In the genomic region with DNA sequence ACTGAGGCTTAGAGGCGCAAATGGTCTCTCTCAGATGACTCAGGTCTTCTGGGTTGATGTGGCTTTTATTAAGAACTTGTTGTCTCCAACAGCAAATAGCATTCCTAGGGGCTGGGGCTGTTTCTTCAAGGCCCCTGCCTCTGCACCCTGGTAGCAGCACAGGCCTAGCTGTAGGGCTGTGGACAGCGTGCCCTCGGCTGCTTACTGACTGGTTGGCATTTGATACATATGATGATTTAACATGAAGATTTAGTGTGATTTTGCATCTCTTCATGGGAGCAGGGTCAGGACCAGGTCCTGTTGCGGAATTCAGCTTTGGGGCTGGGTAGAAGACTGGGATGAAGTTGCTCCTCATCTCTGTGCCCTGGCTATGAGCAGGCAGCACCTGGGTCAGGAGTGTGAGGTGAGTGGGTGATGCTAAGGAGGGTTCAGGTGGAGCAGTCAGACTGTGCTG, we compare ENCODE assay signal across 8 cellular contexts. TPM values are rescaled to one million over a fixed set of nuclear protein-coding genes. Genes with fewer than 3 reads are reported as not detected.
DNase-seq lines count a peak whose midpoint lies in the region; ATAC-seq, FAIRE-seq and TF ChIP-seq lines count a peak whose summit lies in the region.

No MANE protein-coding gene starts in this region.

- FAIRE-seq in endothelial cell of umbilical vein (lab: Jason Lieb, UNC): no peak

- BruUV-seq in endothelial cell of umbilical vein (replicated peaks; lab: Mats Ljungman, UMichigan): no TSS peak

- peak; percentile 24 to 39 for ATAC-seq in activated CD4-positive, CD25-positive, alpha-beta regulatory T cell treated with anti-CD3 and anti-CD28 coated beads, Interleukin-2, amount 50 U/mL, for 24 hours
- no peak for ATAC-seq in HG03565 (IDR thresholded peaks at IDR 0.05; ENCODE audit: unreplicated experiment)
- no peak for ATAC-seq in GM18873 (IDR thresholded peaks at IDR 0.05; ENCODE audit: low FRiP score, unreplicated experiment)

- dilution Hi-C loops in endothelial cell of umbilical vein (cut with MboI; ENCODE audit: extremely low pct_ligation_motif_present, low sequenced_read_pairs): no loop called here

- H3K9me1 ChIP-seq in endothelial cell of umbilical vein (replicated peaks; ENCODE audit: control insufficient read depth, extremely low read depth, insufficient read depth, low read length): no peaks in the 10 kb centered on the region

- peaks cover 62% of the 10 kb centered on the region for H3K4me1 ChIP-seq in SJSA1 (replicated peaks)
- peaks cover 36% of the 10 kb centered on the region for H3K4me1 ChIP-seq in endothelial cell of umbilical vein (ENCODE audit: control insufficient read depth, extremely low read depth, insufficient read depth, low read length)

- no peaks in the 10 kb centered on the region for H4K20me1 ChIP-seq in endothelial cell of umbilical vein (replicated peaks; ENCODE audit: control insufficient read depth, extremely low read depth, insufficient read depth, low read length)

- H3K9ac ChIP-seq in endothelial cell of umbilical vein (replicated peaks; ENCODE audit: extremely low read depth, insufficient read depth, low read length): peak overlapping the region; percentile 88

- H3K4me2 ChIP-seq in endothelial cell of umbilical vein (ENCODE audit: insufficient read depth, low read length): peak overlapping the region; percentile 70

- no peaks in the 10 kb centered on the region for H3K36me3 ChIP-seq in SJSA1
- no peaks in the 10 kb centered on the region for H3K36me3 ChIP-seq in endothelial cell of umbilical vein (ENCODE audit: control insufficient read depth in 2 of 2, extremely low read depth in 1 of 2, insufficient read depth in 2 of 2, low read length in 2 of 2)

- DNase-seq in activated CD4-positive, CD25-positive, alpha-beta regulatory T cell treated with anti-CD3 and anti-CD28 coated beads, Interleukin-2, amount 50 U/mL, for 72 hours: no peak
- DNase-seq in SJSA1 (ENCODE audit: low read depth in 1 of 2, low spot score in 2 of 2) (no peak), endothelial cell of umbilical vein (ENCODE audit: low read depth, low spot score) (no peak), NCI-H1417 (lab: John Stamatoyannopoulos, UW) (no peak)

- H3K9me3 ChIP-seq in SJSA1 (replicated peaks): no peaks in the 10 kb centered on the region
- H3K9me3 ChIP-seq in endothelial cell of umbilical vein (replicated peaks; ENCODE audit: control insufficient read depth, insufficient read depth, low read length): no peaks in the 10 kb centered on the region

- no peak for TF ChIP-seq CTCF in endothelial cell of umbilical vein (IDR thresholded peaks at IDR 0.05; ENCODE audit: extremely low read depth in 1 of 2, insufficient read depth in 1 of 2, low read depth in 1 of 2, low read length in 2 of 2)

- no peak overlapping the region for H2AFZ ChIP-seq in endothelial cell of umbilical vein (ENCODE audit: low read depth, low read length)

- CTCF ChIA-PET in endothelial cell of umbilical vein (lab: Charles Lee): interaction anchor here (0.9 to 2.5 kb wide), 13 partner anchors 9 to 90 kb away, joined by 3 to 14 read pairs (median 4); a partner anchor contains a TSS

- H3K27me3 ChIP-seq in SJSA1 (replicated peaks): no peaks in the 10 kb centered on the region
- no peaks in the 10 kb centered on the region for H3K27me3 ChIP-seq in endothelial cell of umbilical vein (ENCODE audit: control insufficient read depth in 2 of 2, insufficient read depth in 2 of 2, low read length in 2 of 2)

- H3K79me2 ChIP-seq in endothelial cell of umbilical vein (ENCODE audit: control insufficient read depth, insufficient read depth, low read length): no peaks in the 10 kb centered on the region

- POLR2A ChIA-PET in endothelial cell of umbilical vein (lab: Charles Lee): interaction anchor here (0.6 to 2.1 kb wide), 5 partner anchors 9 to 55 kb away, joined by 3 to 11 read pairs (median 5); a partner anchor contains a TSS

- intact Hi-C loops in endothelial cell of umbilical vein (cut with micrococcal nuclease): loop anchor here (1.0 kb wide), 5 partner anchors 9 to 46 kb away; no protein-coding TSS in a partner anchor

- no peak overlapping the region for H3K4me3 ChIP-seq in SJSA1
- no peak overlapping the region for H3K4me3 ChIP-seq in endothelial cell of umbilical vein (replicated peaks in 1 of 3; ENCODE audit: insufficient read depth in 1 of 3, low read depth in 1 of 3, low read length in 3 of 3)
- no peak overlapping the region for H3K4me3 ChIP-seq in skin epidermis

- H3K27ac ChIP-seq in SJSA1: peak overlapping the region; percentile 94
- H3K27ac ChIP-seq in endothelial cell of umbilical vein (ENCODE audit: insufficient read depth, low read depth, low read length): peak overlapping the region; percentile 96
- H3K27ac ChIP-seq in skin epidermis: peak overlapping the region in 17 of 21 experiments; percentile 5 to 88 (median 72)

- no peak for TF ChIP-seq POLR2A in endothelial cell of umbilical vein (IDR thresholded peaks at IDR 0.05; ENCODE audit: low read depth, low read length)

TF ChIP-seq in endothelial cell of umbilical vein, 7 proteins besides CTCF, POLR2A, EP300 and RAD21:
- TF ChIP-seq, protein P1, sequence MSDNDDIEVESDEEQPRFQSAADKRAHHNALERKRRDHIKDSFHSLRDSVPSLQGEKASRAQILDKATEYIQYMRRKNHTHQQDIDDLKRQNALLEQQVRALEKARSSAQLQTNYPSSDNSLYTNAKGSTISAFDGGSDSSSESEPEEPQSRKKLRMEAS (IDR thresholded peaks at IDR 0.05; ENCODE audit: insufficient read depth, insufficient read length): no peak
- TF ChIP-seq POLR2AphosphoS5 (IDR thresholded peaks at IDR 0.05; ENCODE audit: insufficient read depth, low read depth, low read length) (no peak), MYC (IDR thresholded peaks at IDR 0.05; ENCODE audit: low read depth, low read length) (no peak), FOS (IDR thresholded peaks at IDR 0.05; ENCODE audit: borderline replicate concordance, insufficient read depth, low read length) (no peak), GATA2 (IDR thresholded peaks at IDR 0.05; ENCODE audit: insufficient read depth, insufficient read length, low read depth, low read length) (no peak), EZH2 (IDR thresholded peaks at IDR 0.05; ENCODE audit: borderline replicate concordance, low read depth, low read length, severe bottlenecking) (no peak), JUN (IDR thresholded peaks at IDR 0.05; ENCODE audit: borderline replicate concordance, insufficient read depth, insufficient read length, low read depth) (no peak)

RNA-seq across cellular contexts. Expression of a gene that starts 24.3 kb away (rescaled TPM):
- 119 and 139 TPM in 2 replicates for total RNA-seq in SJSA1 (2014; rRNA removed; shearing (Covaris generic))
- 163 and 170 TPM in 2 replicates for total RNA-seq in endothelial cell of umbilical vein
- polyA plus RNA-seq in endothelial cell of umbilical vein: 344 and 468 TPM in 2 replicates
- polyA plus RNA-seq in endothelial cell of umbilical vein (2011; cell fraction: cytosol; rRNA removed): 344 and 363 TPM in 2 replicates
- polyA plus RNA-seq in endothelial cell of umbilical vein (2011; cell fraction: nucleus; rRNA removed): 547 and 658 TPM in 2 replicates
- 266 and 464 TPM in 2 replicates for polyA plus RNA-seq in endothelial cell of umbilical vein (2012)
- 77.6 and 100 TPM in 2 replicates for polyA minus RNA-seq in endothelial cell of umbilical vein
- polyA minus RNA-seq in endothelial cell of umbilical vein (2011; cell fraction: cytosol; rRNA and poly(A)+ RNA removed): 38.7 TPM
- polyA minus RNA-seq in endothelial cell of umbilical vein (2011; cell fraction: nucleus; rRNA and poly(A)+ RNA removed): 87.7 and 161 TPM in 2 replicates

RNA-seq across cellular contexts. Expression of a gene that starts 26.2 kb away (rescaled TPM):
- 200 and 254 TPM in 2 replicates for total RNA-seq in SJSA1 (2014; rRNA removed; shearing (Covaris generic))
- 141 and 145 TPM in 2 replicates for total RNA-seq in endothelial cell of umbilical vein
- 146 and 154 TPM in 2 replicates for polyA plus RNA-seq in endothelial cell of umbilical vein
- 146 and 167 TPM in 2 replicates for polyA plus RNA-seq in endothelial cell of umbilical vein (2011; cell fraction: cytosol; rRNA removed)
- 258 and 271 TPM in 2 replicates for polyA plus RNA-seq in endothelial cell of umbilical vein (2011; cell fraction: nucleus; rRNA removed)
- polyA plus RNA-seq in endothelial cell of umbilical vein (2012): 59.6 and 86.3 TPM in 2 replicates
- 122 and 136 TPM in 2 replicates for polyA minus RNA-seq in endothelial cell of umbilical vein
- 62.8 TPM for polyA minus RNA-seq in endothelial cell of umbilical vein (2011; cell fraction: cytosol; rRNA and poly(A)+ RNA removed)
- 238 and 240 TPM in 2 replicates for polyA minus RNA-seq in endothelial cell of umbilical vein (2011; cell fraction: nucleus; rRNA and poly(A)+ RNA removed)

RNA-seq across cellular contexts. Expression of a gene that starts 48.5 kb away (rescaled TPM):
- 1,157 and 1,642 TPM in 2 replicates for total RNA-seq in SJSA1 (2014; rRNA removed; shearing (Covaris generic))
- total RNA-seq in endothelial cell of umbilical vein: 1,243 and 1,276 TPM in 2 replicates
- polyA plus RNA-seq in endothelial cell of umbilical vein: 1,408 and 1,437 TPM in 2 replicates
- 1,278 and 1,444 TPM in 2 replicates for polyA plus RNA-seq in endothelial cell of umbilical vein (2011; cell fraction: cytosol; rRNA removed)
- polyA plus RNA-seq in endothelial cell of umbilical vein (2011; cell fraction: nucleus; rRNA removed): 567 and 602 TPM in 2 replicates
- polyA plus RNA-seq in endothelial cell of umbilical vein (2012): 869 and 1,219 TPM in 2 replicates
- 1,727 and 1,760 TPM in 2 replicates for polyA minus RNA-seq in endothelial cell of umbilical vein
- polyA minus RNA-seq in endothelial cell of umbilical vein (2011; cell fraction: cytosol; rRNA and poly(A)+ RNA removed): 468 TPM
- 213 and 284 TPM in 2 replicates for polyA minus RNA-seq in endothelial cell of umbilical vein (2011; cell fraction: nucleus; rRNA and poly(A)+ RNA removed)

RNA-seq across cellular contexts. Expression of a gene that starts 51.6 kb away (rescaled TPM):
- 8.4 and 8.6 TPM in 2 replicates for total RNA-seq in SJSA1 (2014; rRNA removed; shearing (Covaris generic))
- 42.3 and 43.6 TPM in 2 replicates for total RNA-seq in endothelial cell of umbilical vein
- 15.6 and 16.8 TPM in 2 replicates for polyA plus RNA-seq in endothelial cell of umbilical vein
- 13.0 and 13.4 TPM in 2 replicates for polyA plus RNA-seq in endothelial cell of umbilical vein (2011; cell fraction: cytosol; rRNA removed)
- polyA plus RNA-seq in endothelial cell of umbilical vein (2011; cell fraction: nucleus; rRNA removed): 36.2 and 49.0 TPM in 2 replicates
- polyA plus RNA-seq in endothelial cell of umbilical vein (2012): 16.8 and 20.4 TPM in 2 replicates
- polyA minus RNA-seq in endothelial cell of umbilical vein: 14.6 and 17.6 TPM in 2 replicates
- 20.7 TPM for polyA minus RNA-seq in endothelial cell of umbilical vein (2011; cell fraction: cytosol; rRNA and poly(A)+ RNA removed)
- polyA minus RNA-seq in endothelial cell of umbilical vein (2011; cell fraction: nucleus; rRNA and poly(A)+ RNA removed): 11.9 and 14.6 TPM in 2 replicates

Comparison
In these comparisons a context has a peak if more than half of its experiments do, and no peak if none do; other contexts are left out.
1. ATAC-seq: peak in activated CD4-positive, CD25-positive, alpha-beta regulatory T cell treated with anti-CD3 and anti-CD28 coated beads, Interleukin-2, amount 50 U/mL, for 24 hours (2 of 2); none in HG03565 (single experiment) and GM18873 (single experiment).
2. Peak in every context shown above with its lines, with median percentiles within 50 percentile points of each other: H3K27ac ChIP-seq.